ENCODE assay signal across 1 cellular context in the genomic region with DNA sequence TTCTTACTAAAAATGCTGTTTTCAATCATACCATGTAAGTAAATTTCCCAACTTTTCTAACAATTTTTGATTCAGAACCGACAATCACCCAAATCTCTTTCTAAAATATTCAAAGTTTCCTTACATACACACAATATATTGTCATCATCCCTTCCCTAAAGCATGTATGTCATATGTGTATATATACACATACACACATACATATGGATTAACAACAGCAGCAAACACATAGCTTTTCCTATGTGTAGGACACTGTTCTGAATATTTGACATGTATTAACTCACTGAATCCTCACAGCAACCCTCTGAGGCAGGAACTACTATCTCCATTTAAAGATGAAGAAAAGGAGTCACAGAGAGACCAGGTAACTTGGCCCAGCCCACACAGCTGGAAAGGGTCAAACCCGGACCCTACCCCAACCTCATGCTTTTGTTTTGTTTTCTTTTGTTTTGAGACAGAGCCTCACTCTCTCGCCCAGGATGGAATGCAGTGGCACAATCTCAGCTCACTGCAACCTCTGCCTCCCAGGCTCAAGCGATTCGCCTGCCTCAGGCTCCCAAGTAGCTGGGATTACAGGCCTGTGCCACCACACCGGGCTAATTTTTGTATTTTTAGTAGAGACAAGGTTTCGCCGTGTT.
TF ChIP-seq lines count a peak whose summit lies in the region.

No MANE protein-coding gene starts in this region.

TF ChIP-seq in GM12878, 131 proteins besides CTCF, POLR2A, EP300 and RAD21:
- 0 out of 2 replicates have a peak, but pooled peaks have one; percentile 21 for TF ChIP-seq PML (IDR thresholded peaks at IDR 0.05; ENCODE audit: low read length)
- no peak for TF ChIP-seq ESRRA (IDR thresholded peaks at IDR 0.05; ENCODE audit: low read length)
TF ChIP-seq in GM12878: peak in this region for 1.
